ENCODE assay signal across 5 cellular contexts in the genomic region with DNA sequence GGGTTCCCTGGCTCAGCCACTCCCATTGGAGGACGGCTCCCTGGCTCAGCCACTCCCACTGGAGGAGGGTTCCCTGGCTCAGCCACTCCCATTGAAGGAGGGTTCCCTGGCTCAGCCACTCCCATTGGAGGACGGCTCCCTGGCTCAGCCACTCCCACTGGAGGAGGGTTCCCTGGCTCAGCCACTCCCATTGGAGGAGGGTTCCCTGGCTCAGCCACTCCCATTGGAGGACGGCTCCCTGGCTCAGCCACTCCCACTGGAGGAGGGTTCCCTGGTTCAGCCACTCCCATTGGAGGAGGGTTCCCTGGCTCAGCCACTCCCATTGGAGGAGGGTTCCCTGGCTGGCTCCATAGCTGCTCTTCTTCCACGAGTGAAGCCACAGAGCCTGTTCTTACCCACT. TPM values are rescaled to one million over a fixed set of nuclear protein-coding genes. Genes with fewer than 3 reads are reported as not detected.
"Had no signal": no experiment of that assay in that cellular context is flagged by ENCODE, and none has a peak within 500 bp of the region (broad histone marks: within the 10 kb centered on the region; RNA-seq: fewer than 3 reads in every experiment).

No MANE protein-coding gene starts in this region.

RNA-seq across cellular contexts. Expression of a gene that starts 5.3 kb away (rescaled TPM):
- total RNA-seq: LHCN-M2, MCF 10A, Right ventricle myocardium inferior, RPMI7951, SJCRH30 had no signal
